In genomic region chr1:21280011-21280471, GRCh38 we compare ENCODE assay signal across 8 cellular contexts. TPM values are rescaled to one million over a fixed set of nuclear protein-coding genes. Genes with fewer than 3 reads are reported as not detected.
DNase-seq lines count a peak whose midpoint lies in the region; ATAC-seq and TF ChIP-seq lines count a peak whose summit lies in the region.

No MANE protein-coding gene starts in this region.

- H3K9me3 ChIP-seq in CD8-positive, alpha-beta T cell (ENCODE audit: low read length): no peaks in the 10 kb centered on the region
- no peaks in the 10 kb centered on the region for H3K9me3 ChIP-seq in ovary
- no peaks in the 10 kb centered on the region for H3K9me3 ChIP-seq in HAP-1

- no peak for TF ChIP-seq CTCF in CD8-positive, alpha-beta T cell (IDR thresholded peaks at IDR 0.05)
- TF ChIP-seq CTCF in fibroblast of the aortic adventitia (IDR thresholded peaks at IDR 0.05; ENCODE audit: insufficient read depth, low read length) (no peak), ovary (IDR thresholded peaks at IDR 0.05) (no peak)

- peaks cover 44% of the 10 kb centered on the region for H3K4me1 Mint-ChIP-seq in CD8-positive, alpha-beta T cell (ENCODE audit: low read depth)

- H3K27me3 Mint-ChIP-seq in CD8-positive, alpha-beta T cell (ENCODE audit: low read depth): no peaks in the 10 kb centered on the region

- TF ChIP-seq EP300 in ovary (IDR thresholded peaks at IDR 0.05): no peak

- peak overlapping the region; percentile 86 for H3K27ac Mint-ChIP-seq in CD8-positive, alpha-beta T cell

- H3K4me3 Mint-ChIP-seq in CD8-positive, alpha-beta T cell: peak overlapping the region; percentile 69

- 29 to 47% (median 32%) methylated on average over 5 of the region's 5 CpGs for WGBS in ovary, 3 donors

- no peak for TF ChIP-seq POLR2A in ovary (IDR thresholded peaks at IDR 0.05)

- POLR2A ChIA-PET in CD8-positive, alpha-beta T cell (lab: Charles Lee): interaction anchor here (0.9 to 1.7 kb wide), 5 partner anchors 12 to 73 kb away, joined by 4 to 8 read pairs (median 5); no protein-coding TSS in a partner anchor

- DNase-seq in CD8-positive, alpha-beta T cell: peak in 2 of 7 experiments; percentile 7 to 66
- DNase-seq in UCSD-AML1 (lab: John Stamatoyannopoulos, UW; ENCODE audit: unreplicated experiment): peak; percentile 56
- DNase-seq in fibroblast of the aortic adventitia (ENCODE audit: low read depth): peak; percentile 60
- no peak for DNase-seq in ovary
- no peak for DNase-seq in activated gamma-delta T cell treated with Interleukin-2 at 50 U/mL for 16 hours
- DNase-seq in HAP-1 (ENCODE audit: low spot score in 2 of 2): no peak
- DNase-seq in NCI-H345 treated with DMSO at 0.1 percent for 48 hours (lab: John Stamatoyannopoulos, UW; ENCODE audit: unreplicated experiment): no peak

- intact Hi-C loops in CD8-positive, alpha-beta T cell (cut with DNase I, micrococcal nuclease): no loop called here
- intact Hi-C loops in ovary (cut with DNase I): no loop called here

- H3K4me3 ChIP-seq in CD8-positive, alpha-beta T cell (ENCODE audit: low read depth, low read length): peak overlapping the region; percentile 31
- no peak overlapping the region for H3K4me3 ChIP-seq in fibroblast of the aortic adventitia (ENCODE audit: low read depth, low read length)
- no peak overlapping the region for H3K4me3 ChIP-seq in ovary
- H3K4me3 ChIP-seq in HAP-1: no peak overlapping the region

- CTCF ChIA-PET in CD8-positive, alpha-beta T cell (lab: Charles Lee): interaction anchor here (0.9 to 5.3 kb wide), 6 partner anchors 10 to 89 kb away, joined by 3 to 52 read pairs (median 9); no protein-coding TSS in a partner anchor

- no peaks in the 10 kb centered on the region for H3K9me3 Mint-ChIP-seq in CD8-positive, alpha-beta T cell

- no peaks in the 10 kb centered on the region for H3K27me3 ChIP-seq in CD8-positive, alpha-beta T cell (ENCODE audit: insufficient read depth, low read length)
- H3K27me3 ChIP-seq in ovary (no peaks in the 10 kb centered on the region), HAP-1 (ENCODE audit: low read depth) (no peaks in the 10 kb centered on the region)

- H3K36me3 Mint-ChIP-seq in CD8-positive, alpha-beta T cell: peaks cover 32% of the 10 kb centered on the region

- in situ Hi-C loops in HAP-1 (cut with MboI; ENCODE audit: low sequenced_read_pairs): no loop called here

- H3K4me1 ChIP-seq in CD8-positive, alpha-beta T cell (ENCODE audit: insufficient read depth, low read length): peaks cover 42% of the 10 kb centered on the region
- H3K4me1 ChIP-seq in ovary (ENCODE audit: insufficient read depth): peaks cover 30% of the 10 kb centered on the region
- H3K4me1 ChIP-seq in HAP-1: no peaks in the 10 kb centered on the region

- H3K27ac ChIP-seq in CD8-positive, alpha-beta T cell (ENCODE audit: low read depth, low read length): no peak overlapping the region
- H3K27ac ChIP-seq in ovary: peak overlapping the region; percentile 47 to 88

- peaks cover 4% of the 10 kb centered on the region for H3K36me3 ChIP-seq in CD8-positive, alpha-beta T cell (ENCODE audit: insufficient read depth, low read length)
- H3K36me3 ChIP-seq in ovary (no peaks in the 10 kb centered on the region), HAP-1 (replicated peaks) (no peaks in the 10 kb centered on the region)

- ATAC-seq in CD8-positive, alpha-beta T cell: peak; percentile 53
- no peak for ATAC-seq in GM21723 (IDR thresholded peaks at IDR 0.05; ENCODE audit: unreplicated experiment)

RNA-seq across cellular contexts. Expression of gene ECE1, which starts 10.2 kb away (rescaled TPM):
- total RNA-seq in CD8-positive, alpha-beta T cell: 10 to 100 TPM; 55.0 to 56.0 TPM
- total RNA-seq in fibroblast of the aortic adventitia (ENCODE audit: low replicate concordance): 30.7 and 90.4 TPM in 2 replicates
- 100 to 1,000 TPM in 4 of 7 donors, 10 to 100 TPM in 3; 37.3 to 183 (median 119) TPM for total RNA-seq in ovary
- polyA plus RNA-seq in ovary: 100 to 1,000 TPM in 1 of 2 donors, 10 to 100 TPM in 1; 84.0 to 313 TPM

Comparison
In these comparisons a context has a peak if more than half of its experiments do, and no peak if none do; other contexts are left out.
1. DNase-seq: peak in UCSD-AML1 (single experiment) and fibroblast of the aortic adventitia (single experiment); none in ovary (0 of 5), activated gamma-delta T cell treated with Interleukin-2 at 50 U/mL for 16 hours (single experiment), HAP-1 (0 of 2) and NCI-H345 treated with DMSO at 0.1 percent for 48 hours (single experiment).